ENCODE assay signal across 8 cellular contexts in the genomic region with DNA sequence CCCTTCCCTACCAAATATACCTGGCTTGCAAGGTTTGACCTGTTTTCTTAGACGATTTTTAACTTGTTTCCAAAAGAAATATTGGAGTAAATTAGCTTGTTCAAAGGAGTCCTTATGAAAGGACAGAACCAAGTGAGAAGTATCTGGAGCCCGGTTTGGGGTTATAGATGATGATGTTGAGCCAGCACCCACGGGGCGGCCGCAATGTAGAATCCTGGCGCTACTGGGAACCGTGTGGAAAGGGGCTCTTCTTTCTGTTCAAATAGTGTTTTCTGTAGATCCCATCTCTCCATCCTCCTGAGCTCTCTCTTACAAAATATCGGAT. TPM values are rescaled to one million over a fixed set of nuclear protein-coding genes. Genes with fewer than 3 reads are reported as not detected.
DNase-seq lines count a peak whose midpoint lies in the region; ATAC-seq lines count a peak whose summit lies in the region.

No MANE protein-coding gene starts in this region.

- H3K36me3 ChIP-seq in HAP-1 (replicated peaks), result peaks cover 29% of the 10 kb centered on the region
- peaks cover 28% of the 10 kb centered on the region for H3K36me3 ChIP-seq in iPS-18a (ENCODE audit: control insufficient read depth, low read depth, low read length)

- H3K4me1 Mint-ChIP-seq in activated CD4-positive, alpha-beta memory T cell treated with anti-CD3 and anti-CD28 coated beads, Interleukin-2, amount 10 ng/mL, durations not matched to agents 7 days and 5 days, result peaks cover 55% of the 10 kb centered on the region
- peaks cover 29 to 42% of the 10 kb centered on the region in 2 donors for H3K4me1 Mint-ChIP-seq in stimulated activated naive B cell treated with anti-CD40 and anti-IgM and Interleukin-4, amounts not matched to agents 10 μg/mL and 1 μg/mL and 100 μg/mL, for 72 hours

- peak overlapping the region; percentile 89 for H3K4me3 Mint-ChIP-seq in activated CD4-positive, alpha-beta memory T cell treated with anti-CD3 and anti-CD28 coated beads, Interleukin-2, amount 10 ng/mL, durations not matched to agents 7 days and 5 days
- H3K4me3 Mint-ChIP-seq in stimulated activated naive B cell treated with anti-CD40 and anti-IgM and Interleukin-4, amounts not matched to agents 10 μg/mL and 1 μg/mL and 100 μg/mL, for 72 hours, result peak overlapping the region; percentile 87 to 97

- H3K9me3 ChIP-seq in HAP-1, result no peaks in the 10 kb centered on the region
- no peaks in the 10 kb centered on the region for H3K9me3 ChIP-seq in iPS-18a (ENCODE audit: control insufficient read depth, low read depth, low read length)

- no peak overlapping the region for H3K27ac ChIP-seq in iPS-18a (ENCODE audit: low read length)

- peak in 1 of 2 donors; percentile 4 for ATAC-seq in stimulated activated naive B cell treated with anti-CD40 and anti-IgM and Interleukin-4, amounts not matched to agents 10 μg/mL and 1 μg/mL and 100 μg/mL, for 72 hours (replicated peaks)

- no peaks in the 10 kb centered on the region for H3K27me3 Mint-ChIP-seq in activated CD4-positive, alpha-beta memory T cell treated with anti-CD3 and anti-CD28 coated beads, Interleukin-2, amount 10 ng/mL, durations not matched to agents 7 days and 5 days
- peaks cover 3 to 5% of the 10 kb centered on the region in 2 donors for H3K27me3 Mint-ChIP-seq in stimulated activated naive B cell treated with anti-CD40 and anti-IgM and Interleukin-4, amounts not matched to agents 10 μg/mL and 1 μg/mL and 100 μg/mL, for 72 hours

- peak overlapping the region; percentile 85 for H3K27ac Mint-ChIP-seq in activated CD4-positive, alpha-beta memory T cell treated with anti-CD3 and anti-CD28 coated beads, Interleukin-2, amount 10 ng/mL, durations not matched to agents 7 days and 5 days
- peak overlapping the region; percentile 94 for H3K27ac Mint-ChIP-seq in stimulated activated naive B cell treated with anti-CD40 and anti-IgM and Interleukin-4, amounts not matched to agents 10 μg/mL and 1 μg/mL and 100 μg/mL, for 72 hours

- H3K27me3 ChIP-seq in HAP-1 (ENCODE audit: low read depth) (no peaks in the 10 kb centered on the region), iPS-18a (ENCODE audit: control insufficient read depth, insufficient read depth, low read length) (no peaks in the 10 kb centered on the region)

- H3K4me1 ChIP-seq in HAP-1, result peaks cover 20% of the 10 kb centered on the region
- H3K4me1 ChIP-seq in iPS-18a (ENCODE audit: control insufficient read depth, low read depth, low read length), result peaks cover 24% of the 10 kb centered on the region

- CTCF ChIA-PET in activated CD4-positive, alpha-beta memory T cell treated with anti-CD3 and anti-CD28 coated beads, Interleukin-2, amount 10 ng/mL, durations not matched to agents 7 days and 5 days (lab: Charles Lee), result interaction anchor here (0.8 to 2.9 kb wide), 10 partner anchors 9 to 233 kb away, joined by 3 to 20 read pairs (median 6); partner anchors contain the start of gene FUBP3

- H3K9ac ChIP-seq in iPS-18a (ENCODE audit: low read length), result peak overlapping the region; percentile 94

- H3K4me3 ChIP-seq in HAP-1, result peak overlapping the region; percentile 71
- peak overlapping the region; percentile 88 for H3K4me3 ChIP-seq in iPS-18a (ENCODE audit: low read length)

- in situ Hi-C loops in HAP-1 (cut with MboI; ENCODE audit: low sequenced_read_pairs), result no loop called here

- no peak for DNase-seq in HAP-1 (ENCODE audit: low spot score in 2 of 2)
- DNase-seq in activated CD4-positive, alpha-beta memory T cell treated with anti-CD3 and anti-CD28 coated beads, Interleukin-2, amount 10 ng/mL, durations not matched to agents 7 days and 5 days, result no peak
- DNase-seq in stimulated activated naive B cell treated with anti-CD40 and anti-IgM and Interleukin-4, amounts not matched to agents 10 μg/mL and 1 μg/mL and 100 μg/mL, for 72 hours, result no peak
- DNase-seq in RPMI8226, result no peak
- no peak for DNase-seq in NOMO-1 treated with dmso at 0.1 percent for 144 hours (lab: John Stamatoyannopoulos, UW; ENCODE audit: unreplicated experiment)
- DNase-seq in activated CD4-positive, alpha-beta T cell treated with anti-CD3 and anti-CD28 coated beads, Interleukin-2, amount 50 U/mL, for 1 hour, result no peak
- no peak for DNase-seq in NCI-H1436 treated with DMSO at 0.1 percent for 48 hours (lab: John Stamatoyannopoulos, UW)

- POLR2A ChIA-PET in activated CD4-positive, alpha-beta memory T cell treated with anti-CD3 and anti-CD28 coated beads, Interleukin-2, amount 10 ng/mL, durations not matched to agents 7 days and 5 days (lab: Charles Lee), result interaction anchor here (0.7 to 5.1 kb wide), 12 partner anchors 8 to 955 kb away, joined by 3 to 48 read pairs (median 5); partner anchors contain the start of genes FUBP3 and NUP214

- H3K9me3 Mint-ChIP-seq in activated CD4-positive, alpha-beta memory T cell treated with anti-CD3 and anti-CD28 coated beads, Interleukin-2, amount 10 ng/mL, durations not matched to agents 7 days and 5 days, result peaks cover 6% of the 10 kb centered on the region
- H3K9me3 Mint-ChIP-seq in stimulated activated naive B cell treated with anti-CD40 and anti-IgM and Interleukin-4, amounts not matched to agents 10 μg/mL and 1 μg/mL and 100 μg/mL, for 72 hours, result peaks cover 0 to 2% of the 10 kb centered on the region in 2 donors

- H3K36me3 Mint-ChIP-seq in activated CD4-positive, alpha-beta memory T cell treated with anti-CD3 and anti-CD28 coated beads, Interleukin-2, amount 10 ng/mL, durations not matched to agents 7 days and 5 days (ENCODE audit: low read depth), result peaks cover 32% of the 10 kb centered on the region
- peaks cover 24 to 27% of the 10 kb centered on the region in 2 donors for H3K36me3 Mint-ChIP-seq in stimulated activated naive B cell treated with anti-CD40 and anti-IgM and Interleukin-4, amounts not matched to agents 10 μg/mL and 1 μg/mL and 100 μg/mL, for 72 hours

RNA-seq across cellular contexts. Expression of gene EXOSC2, which starts 0.5 kb away (rescaled TPM):
- total RNA-seq in activated CD4-positive, alpha-beta memory T cell treated with anti-CD3 and anti-CD28 coated beads, Interleukin-2, amount 10 ng/mL, durations not matched to agents 7 days and 5 days, result 10 to 100 TPM; 45.2 to 48.7 TPM

RNA-seq across cellular contexts. Expression of gene PRDM12, which starts 28.7 kb away (rescaled TPM):
- total RNA-seq in activated CD4-positive, alpha-beta memory T cell treated with anti-CD3 and anti-CD28 coated beads, Interleukin-2, amount 10 ng/mL, durations not matched to agents 7 days and 5 days, result not detected
